ENCODE assay signal across 1 cellular context in genomic region chr2:101516833-101517690, GRCh38.
TF ChIP-seq lines count a peak whose summit lies in the region.

No MANE protein-coding gene starts in this region.

TF ChIP-seq in HepG2, 621 proteins besides CTCF, POLR2A, EP300 and RAD21 (continued from another document):
- TF ChIP-seq TEF (CRISPR knock-in tag; IDR thresholded peaks at IDR 0.05), result no peak
- TF ChIP-seq CREB1 (IDR thresholded peaks at IDR 0.05), result no peak
- no peak; the same call in 1 of the 2 replicates for TF ChIP-seq CREB1 (CRISPR knock-in tag; IDR thresholded peaks at IDR 0.05)
- TF ChIP-seq ZNF292 (CRISPR knock-in tag; IDR thresholded peaks at IDR 0.05; ENCODE audit: borderline replicate concordance, low read depth), result no peak
- TF ChIP-seq ZNF691 (CRISPR knock-in tag; IDR thresholded peaks at IDR 0.05; ENCODE audit: borderline replicate concordance, low read depth), result no peak
- peak; percentile 50 for TF ChIP-seq MED1 (CRISPR knock-in tag; IDR thresholded peaks at IDR 0.05)
- TF ChIP-seq MEIS2 (CRISPR knock-in tag; IDR thresholded peaks at IDR 0.05), result no peak
- no peak for TF ChIP-seq ELF4 (CRISPR knock-in tag; IDR thresholded peaks at IDR 0.05; ENCODE audit: borderline replicate concordance)
- TF ChIP-seq CHD4 (IDR thresholded peaks at IDR 0.05; ENCODE audit: borderline replicate concordance, low read length), result no peak
- 0 out of 2 replicates have a peak, but pooled peaks have one; percentile 13 for TF ChIP-seq FOXO1 (CRISPR knock-in tag; IDR thresholded peaks at IDR 0.05)
- TF ChIP-seq ZNF577 (CRISPR knock-in tag; IDR thresholded peaks at IDR 0.05; ENCODE audit: borderline replicate concordance, low read depth), result no peak
- no peak for TF ChIP-seq ZBTB33 (CRISPR knock-in tag; IDR thresholded peaks at IDR 0.05)
- TF ChIP-seq BCLAF1 (IDR thresholded peaks at IDR 0.05), result no peak
- no peak for TF ChIP-seq CREB3 (CRISPR knock-in tag; IDR thresholded peaks at IDR 0.05)
- TF ChIP-seq SIN3A (IDR thresholded peaks at IDR 0.05; ENCODE audit: borderline replicate concordance, low read depth, low read length), result no peak
- TF ChIP-seq XBP1 (CRISPR knock-in tag; IDR thresholded peaks at IDR 0.05), result no peak
- no peak for TF ChIP-seq ZSCAN29 (CRISPR knock-in tag; conservative IDR thresholded peaks at IDR 0.05)
- no peak for TF ChIP-seq ZMYM4 (CRISPR knock-in tag; IDR thresholded peaks at IDR 0.05)
- TF ChIP-seq NFYB (CRISPR knock-in tag; IDR thresholded peaks at IDR 0.05), result no peak
- TF ChIP-seq PAX8 (CRISPR knock-in tag; IDR thresholded peaks at IDR 0.05; ENCODE audit: borderline replicate concordance), result 0 out of 2 replicates have a peak, but pooled peaks have one; percentile 52
- no peak for TF ChIP-seq TFDP1 (CRISPR knock-in tag; IDR thresholded peaks at IDR 0.05; ENCODE audit: borderline replicate concordance)
- TF ChIP-seq TEAD3 (CRISPR knock-in tag; optimal IDR thresholded peaks at IDR 0.05; ENCODE audit: borderline replicate concordance), result peak; percentile 36
- TF ChIP-seq SAP130 (CRISPR knock-in tag; IDR thresholded peaks at IDR 0.05; ENCODE audit: low read depth), result peak; percentile 34
- peak; percentile 54; the same call in 1 of the 2 replicates for TF ChIP-seq ETV5 (CRISPR knock-in tag; IDR thresholded peaks at IDR 0.05; ENCODE audit: borderline replicate concordance)
- no peak for TF ChIP-seq ZNF549 (CRISPR knock-in tag; IDR thresholded peaks at IDR 0.05)
- no peak for TF ChIP-seq MBD4 (IDR thresholded peaks at IDR 0.05; ENCODE audit: borderline replicate concordance, low read length)
- TF ChIP-seq ZNF253 (CRISPR knock-in tag; IDR thresholded peaks at IDR 0.05; ENCODE audit: borderline replicate concordance), result 0 out of 2 replicates have a peak, but pooled peaks have one; percentile 21
- no peak for TF ChIP-seq ZBTB20 (CRISPR knock-in tag; IDR thresholded peaks at IDR 0.05; ENCODE audit: borderline replicate concordance, low read depth)
- no peak for TF ChIP-seq SNRNP70 (IDR thresholded peaks at IDR 0.05; ENCODE audit: low read depth, low read length)
- no peak for TF ChIP-seq ZNF124 (CRISPR knock-in tag; IDR thresholded peaks at IDR 0.05)
- no peak for TF ChIP-seq ZNF138 (CRISPR knock-in tag; IDR thresholded peaks at IDR 0.05; ENCODE audit: low read depth)
- TF ChIP-seq HOXA3 (CRISPR knock-in tag; IDR thresholded peaks at IDR 0.05), result peak; percentile 37; the same call in 1 of the 2 replicates
- peak; percentile 46; the same call in 1 of the 2 replicates for TF ChIP-seq FOXP4 (CRISPR knock-in tag; IDR thresholded peaks at IDR 0.05)
